In genomic region chr15:90394702-90395442, GRCh38 we compare ENCODE assay signal across 14 cellular contexts. TPM values are rescaled to one million over a fixed set of nuclear protein-coding genes. Genes with fewer than 3 reads are reported as not detected.
A peak's percentile ranks its signal among the peaks of the same experiment; 100 is the strongest.
DNase-seq lines count a peak whose midpoint lies in the region; ATAC-seq, FAIRE-seq and TF ChIP-seq lines count a peak whose summit lies in the region.
"Had no signal": no experiment of that assay in that cellular context is flagged by ENCODE, and none has a peak within 500 bp of the region (broad histone marks: within the 10 kb centered on the region; RNA-seq: fewer than 3 reads in every experiment).

No MANE protein-coding gene starts in this region.

- no peak overlapping the region for H3K4me2 ChIP-seq in GM12878 (ENCODE audit: control insufficient read depth, insufficient read depth)
- H3K4me2 ChIP-seq: KMS-11 had no signal

- no peak overlapping the region for H3K4me3 Mint-ChIP-seq in activated CD4-positive, alpha-beta memory T cell treated with anti-CD3 and anti-CD28 coated beads for 36 hours
- H3K4me3 Mint-ChIP-seq in activated CD4-positive, alpha-beta memory T cell treated with anti-CD3 and anti-CD28 coated beads, Interleukin-2, amount 10 ng/mL, durations not matched to agents 7 days and 5 days: no peak overlapping the region

- H3K4me1 Mint-ChIP-seq in activated CD4-positive, alpha-beta memory T cell treated with anti-CD3 and anti-CD28 coated beads for 36 hours (ENCODE audit: low read depth): peaks cover 69% of the 10 kb centered on the region
- peaks cover 70% of the 10 kb centered on the region for H3K4me1 Mint-ChIP-seq in activated CD4-positive, alpha-beta memory T cell treated with anti-CD3 and anti-CD28 coated beads, Interleukin-2, amount 10 ng/mL, durations not matched to agents 7 days and 5 days

- no peaks in the 10 kb centered on the region for H3K27me3 ChIP-seq in GM12878 (replicated peaks in 1 of 2; ENCODE audit: control insufficient read depth in 2 of 2, insufficient read depth in 2 of 2, low read length in 1 of 2)
- H3K27me3 ChIP-seq in tibial artery: no peaks in the 10 kb centered on the region
- H3K27me3 ChIP-seq: stomach had no signal

- TF ChIP-seq EP300 in GM12878 (IDR thresholded peaks at IDR 0.05; ENCODE audit: borderline replicate concordance in 1 of 2, control insufficient read depth in 1 of 2, low read depth in 2 of 2, low read length in 2 of 2): no peak

- peak; percentile 15; the same call in 1 of the 3 replicates for ATAC-seq in GM12878
- ATAC-seq: naive thymus-derived CD8-positive, alpha-beta T cell had no signal

- peaks cover 73% of the 10 kb centered on the region for H3K79me2 ChIP-seq in GM12878 (ENCODE audit: control insufficient read depth, insufficient read depth, low read length)

- BruUV-seq in GM12878 (replicated peaks; lab: Mats Ljungman, UMichigan): no TSS peak

- H3K4me3 ChIP-seq in GM12878 (no peak overlapping the region), mesodermal cell (ENCODE audit: extremely low read depth, insufficient read depth, low read length, poor library complexity, severe bottlenecking) (no peak overlapping the region), tibial artery (no peak overlapping the region)
- H3K4me3 ChIP-seq: stomach had no signal

- TF ChIP-seq CTCF in GM12878 (IDR thresholded peaks at IDR 0.05 in 2 of 3, conservative IDR thresholded peaks at IDR 0.05 in 1 of 3; ENCODE audit: control insufficient read depth in 2 of 3, extremely low read depth in 1 of 3, insufficient read depth in 1 of 3, low read depth in 3 of 3, low read length in 3 of 3) (no peak), tibial artery (IDR thresholded peaks at IDR 0.05) (no peak)

- no peak overlapping the region for H3K9ac ChIP-seq in GM12878 (ENCODE audit: control insufficient read depth, insufficient read depth, low read length)
- H3K9ac ChIP-seq: KMS-11 had no signal

- no peak for TF ChIP-seq RAD21 in GM12878 (IDR thresholded peaks at IDR 0.05; ENCODE audit: insufficient read depth, low read depth, low read length)

- no peaks in the 10 kb centered on the region for H3K9me3 ChIP-seq in GM12878 (replicated peaks; ENCODE audit: control insufficient read depth, insufficient read depth, low read length)
- no peaks in the 10 kb centered on the region for H3K9me3 ChIP-seq in mesodermal cell (ENCODE audit: control insufficient read depth, low read length)
- no peaks in the 10 kb centered on the region for H3K9me3 ChIP-seq in tibial artery
- H3K9me3 ChIP-seq: stomach had no signal

- no peaks in the 10 kb centered on the region for H4K20me1 ChIP-seq in GM12878 (ENCODE audit: control insufficient read depth, insufficient read depth)

- CTCF ChIA-PET in activated CD4-positive, alpha-beta memory T cell treated with anti-CD3 and anti-CD28 coated beads for 36 hours (lab: Charles Lee): interaction anchor here (0.8 to 2.0 kb wide), 4 partner anchors 13 to 75 kb away, joined by 3 to 6 read pairs (median 4); no protein-coding TSS in a partner anchor
- CTCF ChIA-PET in activated CD4-positive, alpha-beta memory T cell treated with anti-CD3 and anti-CD28 coated beads, Interleukin-2, amount 10 ng/mL, durations not matched to agents 7 days and 5 days (lab: Charles Lee): interaction anchor here (1.3 to 1.5 kb wide), 2 partner anchors 19 to 87 kb away, joined by 3 to 5 read pairs; no protein-coding TSS in a partner anchor
- CTCF ChIA-PET in GM12878 (lab: Yijun Ruan, JAX): interaction anchor here (0.7 to 1.6 kb wide), 5 partner anchors 14 to 209 kb away, joined by 3 to 4 read pairs (median 4); no protein-coding TSS in a partner anchor

- H2AFZ ChIP-seq in GM12878 (ENCODE audit: control insufficient read depth, low read depth, low read length): no peak overlapping the region

- RAD21 ChIA-PET in GM12878 (lab: Charles Lee; ENCODE audit: unreplicated experiment): no interaction called here

- SMC1A ChIA-PET in GM12878 (lab: Charles Lee; ENCODE audit: uncharacterized antibody, unreplicated experiment): interaction anchor here (0.9 to 2.4 kb wide), 4 partner anchors 10 to 52 kb away, joined by 3 to 7 read pairs (median 4); no protein-coding TSS in a partner anchor

- intact Hi-C loops in activated CD4-positive, alpha-beta memory T cell treated with anti-CD3 and anti-CD28 coated beads for 36 hours (cut with micrococcal nuclease): no loop called here
- intact Hi-C loops in GM12878 (cut with micrococcal nuclease; ENCODE audit: unreplicated experiment) (no loop called here), tibial artery (cut with DNase I; ENCODE audit: low total_unique reads) (no loop called here)

- no peak overlapping the region for H3K27ac ChIP-seq in GM12878 (ENCODE audit: control insufficient read depth, insufficient read depth)
- H3K27ac ChIP-seq in mesodermal cell (ENCODE audit: low read depth, low read length, severe bottlenecking): peak overlapping the region; percentile 48
- H3K27ac ChIP-seq in tibial artery: peak overlapping the region; percentile 40 to 42
- H3K27ac ChIP-seq: KMS-11 had no signal

- no peaks in the 10 kb centered on the region for H3K9me3 Mint-ChIP-seq in activated CD4-positive, alpha-beta memory T cell treated with anti-CD3 and anti-CD28 coated beads for 36 hours
- no peaks in the 10 kb centered on the region for H3K9me3 Mint-ChIP-seq in activated CD4-positive, alpha-beta memory T cell treated with anti-CD3 and anti-CD28 coated beads, Interleukin-2, amount 10 ng/mL, durations not matched to agents 7 days and 5 days
- H3K9me3 Mint-ChIP-seq: naive thymus-derived CD8-positive, alpha-beta T cell had no signal

- peaks cover 39% of the 10 kb centered on the region for H3K36me3 Mint-ChIP-seq in activated CD4-positive, alpha-beta memory T cell treated with anti-CD3 and anti-CD28 coated beads for 36 hours
- peaks cover 61% of the 10 kb centered on the region for H3K36me3 Mint-ChIP-seq in activated CD4-positive, alpha-beta memory T cell treated with anti-CD3 and anti-CD28 coated beads, Interleukin-2, amount 10 ng/mL, durations not matched to agents 7 days and 5 days (ENCODE audit: low read depth)

- H3K27me3 Mint-ChIP-seq in activated CD4-positive, alpha-beta memory T cell treated with anti-CD3 and anti-CD28 coated beads for 36 hours: no peaks in the 10 kb centered on the region
- no peaks in the 10 kb centered on the region for H3K27me3 Mint-ChIP-seq in activated CD4-positive, alpha-beta memory T cell treated with anti-CD3 and anti-CD28 coated beads, Interleukin-2, amount 10 ng/mL, durations not matched to agents 7 days and 5 days
- H3K27me3 Mint-ChIP-seq: naive thymus-derived CD8-positive, alpha-beta T cell had no signal

- in situ Hi-C loops in GM12878 (cut with MboI): no loop called here

- 92% methylated on average over 12 of the region's 12 CpGs for WGBS in GM12878 (ENCODE audit: insufficient coverage, insufficient replicate concordance, low lambda C conversion rate, missing lambda C conversion rate)
- 91 to 98% methylated on average over 8 to 10 of the region's 12 CpGs for WGBS in mesodermal cell (ENCODE audit: insufficient coverage in 2 of 2), 2 experiments

- POLR2A ChIA-PET in activated CD4-positive, alpha-beta memory T cell treated with anti-CD3 and anti-CD28 coated beads for 36 hours (lab: Charles Lee): interaction anchor here (1.1 to 1.5 kb wide), 2 partner anchors 13 to 25 kb away, joined by 4 to 5 read pairs; no protein-coding TSS in a partner anchor
- POLR2A ChIA-PET in activated CD4-positive, alpha-beta memory T cell treated with anti-CD3 and anti-CD28 coated beads, Interleukin-2, amount 10 ng/mL, durations not matched to agents 7 days and 5 days (lab: Charles Lee): interaction anchor here (0.5 to 2.6 kb wide), 6 partner anchors 13 to 108 kb away, joined by 3 to 8 read pairs (median 4); no protein-coding TSS in a partner anchor
- POLR2A ChIA-PET in GM12878 (lab: Charles Lee): interaction anchor here (1.2 kb wide), 1 partner anchor 10 kb away, joined by 3 read pairs; no protein-coding TSS in a partner anchor

- H3K4me1 ChIP-seq in GM12878 (ENCODE audit: control insufficient read depth, insufficient read depth, low read length): 0 out of 2 replicates have a peak, but pooled peaks cover 3% of the 10 kb centered on the region
- peaks cover 43% of the 10 kb centered on the region for H3K4me1 ChIP-seq in mesodermal cell (ENCODE audit: control insufficient read depth, insufficient read depth, low read length, poor library complexity, severe bottlenecking)
- H3K4me1 ChIP-seq in tibial artery: peaks cover 0 to 100% (median 76%) of the 10 kb centered on the region in 4 donors

- no peak for DNase-seq in activated CD4-positive, alpha-beta memory T cell treated with anti-CD3 and anti-CD28 coated beads for 36 hours
- DNase-seq in activated CD4-positive, alpha-beta memory T cell treated with anti-CD3 and anti-CD28 coated beads, Interleukin-2, amount 10 ng/mL, durations not matched to agents 7 days and 5 days: no peak
- DNase-seq in GM12878 (ENCODE audit: low read depth, low spot score) (no peak), tibial artery (no peak), mesenteric fat pad (ENCODE audit: low spot score) (no peak), HT-29 (ENCODE audit: low spot score) (no peak), DMS153 treated with DMSO at 0.1 percent for 48 hours (lab: John Stamatoyannopoulos, UW; ENCODE audit: unreplicated experiment) (no peak)
- DNase-seq: effector CD8-positive, alpha-beta T cell; EL; naive thymus-derived CD8-positive, alpha-beta T cell; stomach had no signal

- no peak for TF ChIP-seq POLR2A in GM12878 (IDR thresholded peaks at IDR 0.05; ENCODE audit: low read depth, low read length)

- H3K27ac Mint-ChIP-seq in activated CD4-positive, alpha-beta memory T cell treated with anti-CD3 and anti-CD28 coated beads for 36 hours: peak overlapping the region; percentile 49
- no peak overlapping the region for H3K27ac Mint-ChIP-seq in activated CD4-positive, alpha-beta memory T cell treated with anti-CD3 and anti-CD28 coated beads, Interleukin-2, amount 10 ng/mL, durations not matched to agents 7 days and 5 days

- peaks cover 0 to 11% of the 10 kb centered on the region in 2 experiments; a peak in 2 of 4 replicates for H3K36me3 ChIP-seq in GM12878 (ENCODE audit: control insufficient read depth in 2 of 2, insufficient read depth in 2 of 2, low read length in 1 of 2)
- H3K36me3 ChIP-seq in mesodermal cell (ENCODE audit: control insufficient read depth, insufficient read depth, low read length): peaks cover 45% of the 10 kb centered on the region
- H3K36me3 ChIP-seq in tibial artery: peaks cover 0 to 12% (median 8%) of the 10 kb centered on the region in 3 donors

- FAIRE-seq in GM12878 (lab: Jason Lieb, UNC): no peak
- FAIRE-seq: GM18507 had no signal

RNA-seq across cellular contexts. Expression of gene IQGAP1, which starts 6.8 kb away (rescaled TPM):
- total RNA-seq in activated CD4-positive, alpha-beta memory T cell treated with anti-CD3 and anti-CD28 coated beads for 36 hours: 100 to 1,000 TPM; 186 to 207 TPM
- total RNA-seq in activated CD4-positive, alpha-beta memory T cell treated with anti-CD3 and anti-CD28 coated beads, Interleukin-2, amount 10 ng/mL, durations not matched to agents 7 days and 5 days: 100 to 1,000 TPM; 229 to 240 TPM
- 229 and 246 TPM in 2 replicates for total RNA-seq in GM12878 (2013; cell fraction: nucleolus; rRNA removed)
- total RNA-seq in GM12878 (2014; rRNA removed) (124 and 140 TPM in 2 replicates), GM12878 (2014; rRNA removed; fragmentation: Illumina TruSeq; extraction: Trizol) (222 and 234 TPM in 2 replicates), GM12878 (2021) (118 and 122 TPM in 2 replicates), mesenteric fat pad (210 TPM)
- polyA plus RNA-seq in GM12878 (2011; ENCODE audit: low read depth): 52.6 TPM
- polyA plus RNA-seq in GM12878 (2011; rRNA removed) (110 and 149 TPM in 2 replicates), GM12878 (2014; fragmentation: Illumina TruSeq; extraction: Trizol) (250 and 338 TPM in 2 replicates), GM12878 (2014; fragmentation: Nextera tagmentation; extraction: Ambion mirVana) (10 to 100 TPM; 65.2 to 66.6 TPM), GM12878 (2014; rRNA removed) (96.6 and 115 TPM in 2 replicates), GM12878 (2016; fragmentation: Nextera tagmentation; extraction: Ambion mirVana) (100 to 1,000 TPM in 1 of 2 experiments, 10 to 100 TPM in 1; 99.6 to 103 TPM)
- 45.3 and 51.0 TPM in 2 replicates for polyA plus RNA-seq in GM12878 (2011; cell fraction: cytosol; rRNA removed)
- 114 and 372 TPM in 2 replicates for polyA plus RNA-seq in GM12878 (2011; cell fraction: nucleus; rRNA removed)
- polyA plus RNA-seq in GM12878 (2012): 61.3 and 79.2 TPM in 2 replicates
- polyA minus RNA-seq in GM12878 (2011; rRNA and poly(A)+ RNA removed): 168 and 218 TPM in 2 replicates
- polyA minus RNA-seq in GM12878 (2011; cell fraction: cytosol; rRNA and poly(A)+ RNA removed): 52.7 and 66.6 TPM in 2 replicates
- polyA minus RNA-seq in GM12878 (2011; cell fraction: nucleus; rRNA and poly(A)+ RNA removed): 106 and 330 TPM in 2 replicates
- 104 TPM for polyA plus RNA-seq in mesodermal cell (2013, experiment 1 of 2)
- 110 TPM for polyA plus RNA-seq in mesodermal cell (2013, experiment 2 of 2)
- total RNA-seq in HT-29 (2014; rRNA removed; shearing (Covaris generic)): 100 and 111 TPM in 2 replicates

RNA-seq across cellular contexts. Expression of gene ZNF774, which starts 42.8 kb away (rescaled TPM):
- 1 to 10 TPM in 1 of 2 experiments, under 1 TPM in 1; 0.68 to 1.1 TPM for total RNA-seq in activated CD4-positive, alpha-beta memory T cell treated with anti-CD3 and anti-CD28 coated beads for 36 hours
- 1 to 10 TPM in 1 of 2 experiments, under 1 TPM in 1; 0.83 to 1.0 TPM for total RNA-seq in activated CD4-positive, alpha-beta memory T cell treated with anti-CD3 and anti-CD28 coated beads, Interleukin-2, amount 10 ng/mL, durations not matched to agents 7 days and 5 days
- total RNA-seq in GM12878 (2013; cell fraction: nucleolus; rRNA removed): 6.5 and 7.0 TPM in 2 replicates
- total RNA-seq in GM12878 (2014; rRNA removed) (1.5 and 1.7 TPM in 2 replicates), GM12878 (2014; rRNA removed; fragmentation: Illumina TruSeq; extraction: Trizol) (1.7 and 2.3 TPM in 2 replicates), GM12878 (2021) (1.7 TPM in 2 replicates), mesenteric fat pad (0.84 TPM)
- polyA plus RNA-seq in GM12878 (2011; ENCODE audit: low read depth): 1.1 TPM
- polyA plus RNA-seq in GM12878 (2011; rRNA removed) (0.87 and 0.98 TPM in 2 replicates), GM12878 (2014; fragmentation: Illumina TruSeq; extraction: Trizol) (2.0 and 2.4 TPM in 2 replicates), GM12878 (2014; fragmentation: Nextera tagmentation; extraction: Ambion mirVana) (under 1 TPM; 0.35 to 0.40 TPM), GM12878 (2014; rRNA removed) (2.2 and 2.5 TPM in 2 replicates), GM12878 (2016; fragmentation: Nextera tagmentation; extraction: Ambion mirVana) (1 to 10 TPM in 1 of 2 experiments, under 1 TPM in 1; 0.54 to 1.8 TPM)
- 0.51 and 0.59 TPM in 2 replicates for polyA plus RNA-seq in GM12878 (2011; cell fraction: cytosol; rRNA removed)
- 0.80 and 0.91 TPM in 2 replicates for polyA plus RNA-seq in GM12878 (2011; cell fraction: nucleus; rRNA removed)
- 0.62 and 0.86 TPM in 2 replicates for polyA plus RNA-seq in GM12878 (2012)
- polyA minus RNA-seq in GM12878 (2011; rRNA and poly(A)+ RNA removed): 0.46 and 1.2 TPM in 2 replicates
- polyA minus RNA-seq in GM12878 (2011; cell fraction: cytosol; rRNA and poly(A)+ RNA removed): 0.52 TPM in 1 of 2 replicates, not detected in the other
- polyA minus RNA-seq in GM12878 (2011; cell fraction: nucleus; rRNA and poly(A)+ RNA removed): 0.73 and 1.1 TPM in 2 replicates
- polyA plus RNA-seq in mesodermal cell (2013, experiment 1 of 2): 2.4 TPM
- 1.2 TPM for polyA plus RNA-seq in mesodermal cell (2013, experiment 2 of 2)
- total RNA-seq in HT-29 (2014; rRNA removed; shearing (Covaris generic)): 1.2 and 2.5 TPM in 2 replicates
